ENCODE assay signal across 8 cellular contexts in the genomic region with DNA sequence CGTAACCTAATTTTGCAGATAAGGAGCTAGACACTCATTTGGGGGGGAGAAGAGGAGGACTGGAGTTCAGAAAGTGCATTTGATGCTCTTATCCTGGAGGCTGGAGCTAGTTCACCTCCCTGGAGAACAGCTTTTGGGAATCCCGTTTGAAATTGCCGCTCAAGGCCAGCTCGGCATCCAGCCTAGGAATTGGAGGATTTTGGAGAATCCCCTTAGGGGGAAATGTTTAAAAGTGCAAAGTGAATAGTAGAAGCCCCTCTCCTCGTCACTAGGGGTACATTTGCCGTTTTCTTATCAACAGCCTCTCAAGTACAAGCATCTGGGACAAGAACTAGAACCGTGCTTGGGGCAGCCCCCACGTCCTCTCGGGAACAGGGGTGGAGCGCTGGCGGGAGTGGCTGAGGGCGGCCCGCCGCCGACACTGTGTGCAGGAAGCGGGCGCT. TPM values are rescaled to one million over a fixed set of nuclear protein-coding genes. Genes with fewer than 3 reads are reported as not detected.
DNase-seq lines count a peak whose midpoint lies in the region; ATAC-seq and TF ChIP-seq lines count a peak whose summit lies in the region.

No MANE protein-coding gene starts in this region.

- H3K27me3 ChIP-seq in A673 (replicated peaks; ENCODE audit: insufficient read depth, low read depth, low read length, poor library complexity), result no peaks in the 10 kb centered on the region
- no peaks in the 10 kb centered on the region for H3K27me3 ChIP-seq in SU-DHL-6 (ENCODE audit: low read length)

- peak overlapping the region; percentile 87 for H2AFZ ChIP-seq in SU-DHL-6 (ENCODE audit: low read depth, low read length, severe bottlenecking)

- H3K27ac ChIP-seq in A673 (ENCODE audit: low read depth, low read length, poor library complexity, severe bottlenecking), result peak overlapping the region; percentile 99
- no peak overlapping the region for H3K27ac ChIP-seq in SU-DHL-6 (ENCODE audit: low read depth, low read length)
- H3K27ac ChIP-seq in substantia nigra (ENCODE audit: low read depth, low read length, poor library complexity, severe bottlenecking), result peak overlapping the region; percentile 97

- H3K4me2 ChIP-seq in SU-DHL-6 (ENCODE audit: low read depth, low read length, poor library complexity, severe bottlenecking), result peak overlapping the region; percentile 84

- H3K9me3 ChIP-seq in A673 (ENCODE audit: low read depth, low read length, poor library complexity, severe bottlenecking) (no peaks in the 10 kb centered on the region), SU-DHL-6 (ENCODE audit: insufficient read depth, low read length) (no peaks in the 10 kb centered on the region)

- H3F3A ChIP-seq in SU-DHL-6 (ENCODE audit: insufficient read depth), result peaks cover 10% of the 10 kb centered on the region; the same call in 1 of the 2 replicates

- peaks cover 36% of the 10 kb centered on the region for H3K79me2 ChIP-seq in SU-DHL-6 (ENCODE audit: insufficient read depth, low read length)

- POLR2A ChIA-PET in A673 (lab: Charles Lee; ENCODE audit: low non-redundant PET), result no interaction called here

- intact Hi-C loops in A673 (cut with micrococcal nuclease; ENCODE audit: unreplicated experiment), result loop anchor here (5.0 kb wide), 1 partner anchor 205 kb away; no protein-coding TSS in a partner anchor

- H3K36me3 ChIP-seq in A673 (ENCODE audit: insufficient read depth, low read length, poor library complexity, severe bottlenecking) (no peaks in the 10 kb centered on the region), SU-DHL-6 (ENCODE audit: low read length) (no peaks in the 10 kb centered on the region)

- no TSS peak for BruUV-seq in A673 (replicated peaks; lab: Mats Ljungman, UMichigan)

- H4K20me1 ChIP-seq in SU-DHL-6 (ENCODE audit: low read depth, low read length), result peaks cover 9% of the 10 kb centered on the region

- peak; percentile 31 for ATAC-seq in GM18511 (IDR thresholded peaks at IDR 0.05; ENCODE audit: unreplicated experiment)
- peak; percentile 17 for ATAC-seq in HG03103 (IDR thresholded peaks at IDR 0.05; ENCODE audit: low read depth, unreplicated experiment)

- H3K4me1 ChIP-seq in A673 (ENCODE audit: insufficient read depth, low read length, poor library complexity, severe bottlenecking), result peaks cover 29% of the 10 kb centered on the region

- H3K9ac ChIP-seq in SU-DHL-6 (ENCODE audit: low read length), result peak overlapping the region; percentile 74

- no peaks in the 10 kb centered on the region for H3K9me2 ChIP-seq in SU-DHL-6 (replicated peaks; ENCODE audit: insufficient read depth, low read length)

- DNase-seq in A673 (ENCODE audit: low spot score) (no peak), cortex of kidney (lab: John Stamatoyannopoulos, UW) (peak; percentile 29), medulla oblongata (ENCODE audit: extremely low spot score) (peak; percentile 72), substantia nigra (lab: John Stamatoyannopoulos, UW) (peak in 6 of 49 donors; percentile 36 to 79 (median 65)), SW480 (ENCODE audit: low spot score) (no peak)

- peak overlapping the region; percentile 60 for H3K4me3 ChIP-seq in A673 (ENCODE audit: low read depth, low read length, poor library complexity, severe bottlenecking)
- H3K4me3 ChIP-seq in SU-DHL-6 (ENCODE audit: insufficient read depth, low read length, poor library complexity, severe bottlenecking), result peak overlapping the region; percentile 99

- TF ChIP-seq CTCF in A673 (conservative IDR thresholded peaks at IDR 0.05; ENCODE audit: low read depth, low read length), result no peak
- TF ChIP-seq CTCF in SU-DHL-6 (IDR thresholded peaks at IDR 0.05; ENCODE audit: insufficient read depth, low read length, poor library complexity, severe bottlenecking), result no peak

- CTCF ChIA-PET in A673 (lab: Charles Lee), result no interaction called here

RNA-seq across cellular contexts. Expression of gene CNOT8, which starts 1.3 kb away (rescaled TPM):
- total RNA-seq in A673 (2021), result 45.2 and 50.2 TPM in 2 replicates

RNA-seq across cellular contexts. Expression of gene FAXDC2, which starts 6.7 kb away (rescaled TPM):
- total RNA-seq in A673 (2021), result 0.44 TPM in 1 of 2 replicates, not detected in the other

Comparison
In these comparisons a context has a peak if more than half of its experiments do, and no peak if none do; other contexts are left out.
1. DNase-seq: peak in cortex of kidney (single experiment) and medulla oblongata (single experiment); none in A673 (single experiment) and SW480 (single experiment).